In the genomic region with DNA sequence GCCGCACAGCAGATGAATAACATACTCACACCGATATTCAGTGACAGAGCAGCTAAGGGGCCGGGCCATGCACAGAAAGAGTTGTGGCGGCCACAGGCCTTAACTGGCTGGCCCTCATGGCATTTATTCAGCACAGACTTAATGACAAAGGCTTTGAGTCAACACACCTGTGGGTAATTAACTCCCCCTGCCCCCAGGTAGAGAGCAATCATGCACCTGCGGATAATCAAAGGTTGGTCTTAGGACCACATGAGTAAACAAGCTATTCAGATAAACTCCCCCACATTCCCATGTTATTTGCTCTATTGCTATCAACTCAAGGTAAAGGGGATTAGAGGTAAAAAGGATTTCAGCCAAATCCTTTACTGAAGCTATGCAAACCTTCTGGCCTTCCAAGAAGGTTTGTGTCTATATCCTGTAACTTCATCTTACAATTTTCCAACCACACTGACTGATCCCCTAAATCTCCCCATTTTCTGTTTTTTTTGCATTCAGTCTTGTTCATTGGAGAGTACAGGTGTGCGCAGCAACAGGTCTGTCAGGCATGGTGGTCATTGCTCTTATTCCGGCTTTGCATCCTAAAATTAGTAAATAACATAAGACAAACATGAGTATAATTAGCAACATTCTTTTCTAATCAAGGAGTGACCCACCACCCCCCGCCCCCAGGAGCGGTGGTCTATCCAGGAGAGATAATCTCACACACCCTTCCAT, we compare ENCODE assay signal across 3 cellular contexts.
TF ChIP-seq lines count a peak whose summit lies in the region.

No MANE protein-coding gene starts in this region.

TF ChIP-seq in A549, 52 proteins besides CTCF, POLR2A, EP300 and RAD21:
- TF ChIP-seq FOSL2 (IDR thresholded peaks at IDR 0.05) (no peak), FOSL2 (CRISPR knock-in tag; IDR thresholded peaks at IDR 0.05) (no peak), RARB (CRISPR knock-in tag; IDR thresholded peaks at IDR 0.05) (no peak), BCL3 (IDR thresholded peaks at IDR 0.05) (no peak), CHD2 (IDR thresholded peaks at IDR 0.05; ENCODE audit: low read length, partially characterized antibody) (no peak), JUNB (IDR thresholded peaks at IDR 0.05) (no peak), NPAS2 (CRISPR knock-in tag; IDR thresholded peaks at IDR 0.05; ENCODE audit: borderline replicate concordance) (no peak), NFE2L2 (conservative IDR thresholded peaks at IDR 0.05; ENCODE audit: low read length) (no peak), KDM1A (IDR thresholded peaks at IDR 0.05; ENCODE audit: low read depth) (no peak), MAFK (IDR thresholded peaks at IDR 0.05; ENCODE audit: partially characterized antibody) (no peak), ESRRA (IDR thresholded peaks at IDR 0.05; ENCODE audit: borderline replicate concordance, low read length) (no peak), KDM5A (IDR thresholded peaks at IDR 0.05) (no peak), POLR2AphosphoS2 (conservative IDR thresholded peaks at IDR 0.05; ENCODE audit: low read length) (no peak), HOXB5 (CRISPR knock-in tag; IDR thresholded peaks at IDR 0.05) (no peak), GATA3 (IDR thresholded peaks at IDR 0.05; ENCODE audit: borderline replicate concordance) (no peak), CHD4 (IDR thresholded peaks at IDR 0.05; ENCODE audit: borderline replicate concordance) (no peak), MAZ (IDR thresholded peaks at IDR 0.05; ENCODE audit: borderline replicate concordance, low read depth, low read length) (no peak), MAX (IDR thresholded peaks at IDR 0.05) (no peak), HOXB13 (CRISPR knock-in tag; IDR thresholded peaks at IDR 0.05; ENCODE audit: low read depth) (no peak)

TF ChIP-seq in GM23338, 12 proteins besides CTCF, POLR2A, EP300 and RAD21:
- TF ChIP-seq NANOG (IDR thresholded peaks at IDR 0.05; ENCODE audit: borderline replicate concordance): 0 out of 2 replicates have a peak, but pooled peaks have one; percentile 59
- no peak for TF ChIP-seq ZNF331 (CRISPR knock-in tag; IDR thresholded peaks at IDR 0.05; ENCODE audit: low read depth)
- TF ChIP-seq STAT1 (IDR thresholded peaks at IDR 0.05; ENCODE audit: unreplicated experiment): no peak
TF ChIP-seq in GM23338: peak in this region for 1.

TF ChIP-seq in H1, 55 proteins besides CTCF, POLR2A, EP300 and RAD21:
- TF ChIP-seq RBBP5 (IDR thresholded peaks at IDR 0.05; ENCODE audit: borderline replicate concordance, low read depth, low read length) (no peak), TCF12 (IDR thresholded peaks at IDR 0.05; ENCODE audit: low read depth, low read length) (peak; percentile 97)
TF ChIP-seq in H1: peak in this region for 1.
